15 cellular contexts compared by ENCODE assay signal in the genomic region with DNA sequence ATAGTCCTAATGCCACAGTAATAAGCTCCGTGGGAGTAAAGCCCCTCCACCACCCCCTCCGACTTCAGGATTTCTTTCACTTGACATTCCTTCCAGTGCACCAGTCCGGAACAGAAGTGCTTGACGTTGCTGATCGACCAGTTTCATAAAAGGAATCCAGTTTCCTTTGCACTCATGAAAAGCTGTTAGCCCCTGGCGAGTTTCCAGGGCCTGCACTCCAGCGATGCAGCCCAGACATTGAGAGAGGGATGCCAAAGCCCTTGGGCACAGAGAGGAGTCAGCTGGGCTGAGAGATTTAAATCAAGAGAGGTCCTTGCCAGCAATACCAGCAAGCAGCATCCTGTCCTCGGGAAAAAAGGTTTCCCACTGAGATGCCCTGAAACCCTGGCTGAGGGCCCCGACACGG.
DNase-seq lines count a peak whose midpoint lies in the region; ATAC-seq and TF ChIP-seq lines count a peak whose summit lies in the region.
"Had no signal": no experiment of that assay in that cellular context is flagged by ENCODE, and none has a peak within 500 bp of the region (broad histone marks: within the 10 kb centered on the region; RNA-seq: fewer than 3 reads in every experiment).

No MANE protein-coding gene starts in this region.

- H3K4me1 ChIP-seq in Caco-2 = no peaks in the 10 kb centered on the region

- no peaks in the 10 kb centered on the region; the same call in 1 of the 2 replicates for H3K27me3 ChIP-seq in Caco-2 (replicated peaks; ENCODE audit: control insufficient read depth, insufficient read depth, low read length)

- POLR2A ChIA-PET in Caco-2 (lab: Charles Lee) = no interaction called here
- POLR2A ChIA-PET in activated CD4-positive, alpha-beta memory T cell treated with anti-CD3 and anti-CD28 coated beads, Interleukin-2, amount 10 ng/mL, durations not matched to agents 7 days and 5 days (lab: Charles Lee) = no interaction called here

- CTCF ChIA-PET in Caco-2 (lab: Charles Lee) = no interaction called here
- CTCF ChIA-PET in activated CD4-positive, alpha-beta memory T cell treated with anti-CD3 and anti-CD28 coated beads, Interleukin-2, amount 10 ng/mL, durations not matched to agents 7 days and 5 days (lab: Charles Lee) = interaction anchor here (0.9 kb wide), 1 partner anchor 16 kb away, joined by 3 read pairs; no protein-coding TSS in a partner anchor

- 0 out of 2 replicates have a peak, but pooled peaks cover 4% of the 10 kb centered on the region for H3K9me3 ChIP-seq in Caco-2

- intact Hi-C loops in Caco-2 (cut with micrococcal nuclease; ENCODE audit: unreplicated experiment) = no loop called here

- no peaks in the 10 kb centered on the region for H3K27me3 Mint-ChIP-seq in Caco-2 (ENCODE audit: insufficient read depth, unreplicated experiment)
- peaks cover 12% of the 10 kb centered on the region for H3K27me3 Mint-ChIP-seq in activated CD4-positive, alpha-beta memory T cell treated with anti-CD3 and anti-CD28 coated beads, Interleukin-2, amount 10 ng/mL, durations not matched to agents 7 days and 5 days

- no peak overlapping the region for H3K27ac Mint-ChIP-seq in Caco-2 (ENCODE audit: unreplicated experiment)
- no peak overlapping the region for H3K27ac Mint-ChIP-seq in activated CD4-positive, alpha-beta memory T cell treated with anti-CD3 and anti-CD28 coated beads, Interleukin-2, amount 10 ng/mL, durations not matched to agents 7 days and 5 days
- H3K27ac Mint-ChIP-seq: CD14-positive monocyte; natural killer cell treated with Interleukin-12 subunit alpha and Interleukin-12 subunit beta and Interleukin-15 and Interleukin-18, amount 100 ng/mL, for 72 hours; T-helper 2 cell treated with Interferon-gamma antibody and Interleukin-4, amounts not matched to agents 5 μg/mL and 100 μg/mL, for 36 hours had no signal

- no peaks in the 10 kb centered on the region for H3K9me3 Mint-ChIP-seq in Caco-2 (ENCODE audit: unreplicated experiment)
- H3K9me3 Mint-ChIP-seq in activated CD4-positive, alpha-beta memory T cell treated with anti-CD3 and anti-CD28 coated beads, Interleukin-2, amount 10 ng/mL, durations not matched to agents 7 days and 5 days = no peaks in the 10 kb centered on the region
- H3K9me3 Mint-ChIP-seq: natural killer cell treated with Interleukin-12 subunit alpha and Interleukin-12 subunit beta and Interleukin-15 and Interleukin-18, amount 100 ng/mL, for 72 hours; T-helper 2 cell treated with Interferon-gamma antibody and Interleukin-4, amounts not matched to agents 5 μg/mL and 100 μg/mL, for 36 hours had no signal

- no peaks in the 10 kb centered on the region for H3K36me3 ChIP-seq in Caco-2 (ENCODE audit: control insufficient read depth, insufficient read depth, low read length)

- no peaks in the 10 kb centered on the region for H3K4me1 Mint-ChIP-seq in Caco-2 (ENCODE audit: low read depth, unreplicated experiment)
- peaks cover 3% of the 10 kb centered on the region for H3K4me1 Mint-ChIP-seq in activated CD4-positive, alpha-beta memory T cell treated with anti-CD3 and anti-CD28 coated beads, Interleukin-2, amount 10 ng/mL, durations not matched to agents 7 days and 5 days

- no peak for TF ChIP-seq CTCF in Caco-2 (IDR thresholded peaks at IDR 0.05; ENCODE audit: insufficient read depth in 1 of 2, low read depth in 1 of 2, low read length in 1 of 2, severe bottlenecking in 1 of 2, unreplicated experiment in 1 of 2)

- no peak overlapping the region for H3K4me3 Mint-ChIP-seq in Caco-2 (ENCODE audit: unreplicated experiment)
- no peak overlapping the region for H3K4me3 Mint-ChIP-seq in activated CD4-positive, alpha-beta memory T cell treated with anti-CD3 and anti-CD28 coated beads, Interleukin-2, amount 10 ng/mL, durations not matched to agents 7 days and 5 days
- H3K4me3 Mint-ChIP-seq: CD14-positive monocyte; natural killer cell treated with Interleukin-12 subunit alpha and Interleukin-12 subunit beta and Interleukin-15 and Interleukin-18, amount 100 ng/mL, for 72 hours; T-helper 2 cell treated with Interferon-gamma antibody and Interleukin-4, amounts not matched to agents 5 μg/mL and 100 μg/mL, for 36 hours had no signal

- no peaks in the 10 kb centered on the region for H3K36me3 Mint-ChIP-seq in Caco-2 (ENCODE audit: insufficient read depth, unreplicated experiment)
- no peaks in the 10 kb centered on the region for H3K36me3 Mint-ChIP-seq in activated CD4-positive, alpha-beta memory T cell treated with anti-CD3 and anti-CD28 coated beads, Interleukin-2, amount 10 ng/mL, durations not matched to agents 7 days and 5 days (ENCODE audit: low read depth)
- H3K36me3 Mint-ChIP-seq: CD14-positive monocyte; natural killer cell treated with Interleukin-12 subunit alpha and Interleukin-12 subunit beta and Interleukin-15 and Interleukin-18, amount 100 ng/mL, for 72 hours had no signal

- ATAC-seq in SK-N-SH treated with all-trans-retinoic acid at 6 μM for 48 hours (peak; percentile 16; the same call in 2 of the 3 replicates), GM19328 (IDR thresholded peaks at IDR 0.05; ENCODE audit: unreplicated experiment) (no peak)
- ATAC-seq: left lobe of liver; natural killer cell treated with Interleukin-12 subunit alpha and Interleukin-12 subunit beta and Interleukin-15 and Interleukin-18, amount 100 ng/mL, for 72 hours; Panc1; sciatic nerve had no signal

- DNase-seq in EL (peak; percentile 44), NCI-H1694 treated with DMSO at 0.1 percent for 48 hours (lab: John Stamatoyannopoulos, UW) (peak; percentile 38), medulla oblongata (ENCODE audit: extremely low spot score) (peak; percentile 10), Caco-2 (no peak)
- no peak for DNase-seq in activated CD4-positive, alpha-beta memory T cell treated with anti-CD3 and anti-CD28 coated beads, Interleukin-2, amount 10 ng/mL, durations not matched to agents 7 days and 5 days
- DNase-seq: activated CD4-positive, alpha-beta T cell treated with anti-CD3 and anti-CD28 coated beads, Interleukin-2, amount 50 U/mL, for 48 hours; activated gamma-delta T cell had no signal

- no peak overlapping the region for H3K4me3 ChIP-seq in Caco-2 (ENCODE audit: low read depth, low read length)

- BruUV-seq in Caco-2 (replicated peaks; lab: Mats Ljungman, UMichigan) = no TSS peak

TF ChIP-seq in SK-N-SH treated with all-trans-retinoic acid at 6 μM for 48 hours, 23 proteins besides CTCF, POLR2A, EP300 and RAD21 (continues in another document):
- TF ChIP-seq CREB5 (CRISPR knock-in tag; IDR thresholded peaks at IDR 0.05; ENCODE audit: low read depth) (no peak), ZNF70 (CRISPR knock-in tag; IDR thresholded peaks at IDR 0.05) (no peak), BACH2 (CRISPR knock-in tag; IDR thresholded peaks at IDR 0.05; ENCODE audit: borderline replicate concordance) (no peak), PPARA (CRISPR knock-in tag; IDR thresholded peaks at IDR 0.05; ENCODE audit: borderline replicate concordance) (no peak), OSR1 (CRISPR knock-in tag; IDR thresholded peaks at IDR 0.05) (no peak), ZFP3 (CRISPR knock-in tag; IDR thresholded peaks at IDR 0.05) (no peak)
- TF ChIP-seq, protein P1, sequence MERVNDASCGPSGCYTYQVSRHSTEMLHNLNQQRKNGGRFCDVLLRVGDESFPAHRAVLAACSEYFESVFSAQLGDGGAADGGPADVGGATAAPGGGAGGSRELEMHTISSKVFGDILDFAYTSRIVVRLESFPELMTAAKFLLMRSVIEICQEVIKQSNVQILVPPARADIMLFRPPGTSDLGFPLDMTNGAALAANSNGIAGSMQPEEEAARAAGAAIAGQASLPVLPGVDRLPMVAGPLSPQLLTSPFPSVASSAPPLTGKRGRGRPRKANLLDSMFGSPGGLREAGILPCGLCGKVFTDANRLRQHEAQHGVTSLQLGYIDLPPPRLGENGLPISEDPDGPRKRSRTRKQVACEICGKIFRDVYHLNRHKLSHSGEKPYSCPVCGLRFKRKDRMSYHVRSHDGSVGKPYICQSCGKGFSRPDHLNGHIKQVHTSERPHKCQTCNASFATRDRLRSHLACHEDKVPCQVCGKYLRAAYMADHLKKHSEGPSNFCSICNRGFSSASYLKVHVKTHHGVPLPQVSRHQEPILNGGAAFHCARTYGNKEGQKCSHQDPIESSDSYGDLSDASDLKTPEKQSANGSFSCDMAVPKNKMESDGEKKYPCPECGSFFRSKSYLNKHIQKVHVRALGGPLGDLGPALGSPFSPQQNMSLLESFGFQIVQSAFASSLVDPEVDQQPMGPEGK (CRISPR knock-in tag; IDR thresholded peaks at IDR 0.05; ENCODE audit: borderline replicate concordance) = no peak
- TF ChIP-seq, protein P2, sequence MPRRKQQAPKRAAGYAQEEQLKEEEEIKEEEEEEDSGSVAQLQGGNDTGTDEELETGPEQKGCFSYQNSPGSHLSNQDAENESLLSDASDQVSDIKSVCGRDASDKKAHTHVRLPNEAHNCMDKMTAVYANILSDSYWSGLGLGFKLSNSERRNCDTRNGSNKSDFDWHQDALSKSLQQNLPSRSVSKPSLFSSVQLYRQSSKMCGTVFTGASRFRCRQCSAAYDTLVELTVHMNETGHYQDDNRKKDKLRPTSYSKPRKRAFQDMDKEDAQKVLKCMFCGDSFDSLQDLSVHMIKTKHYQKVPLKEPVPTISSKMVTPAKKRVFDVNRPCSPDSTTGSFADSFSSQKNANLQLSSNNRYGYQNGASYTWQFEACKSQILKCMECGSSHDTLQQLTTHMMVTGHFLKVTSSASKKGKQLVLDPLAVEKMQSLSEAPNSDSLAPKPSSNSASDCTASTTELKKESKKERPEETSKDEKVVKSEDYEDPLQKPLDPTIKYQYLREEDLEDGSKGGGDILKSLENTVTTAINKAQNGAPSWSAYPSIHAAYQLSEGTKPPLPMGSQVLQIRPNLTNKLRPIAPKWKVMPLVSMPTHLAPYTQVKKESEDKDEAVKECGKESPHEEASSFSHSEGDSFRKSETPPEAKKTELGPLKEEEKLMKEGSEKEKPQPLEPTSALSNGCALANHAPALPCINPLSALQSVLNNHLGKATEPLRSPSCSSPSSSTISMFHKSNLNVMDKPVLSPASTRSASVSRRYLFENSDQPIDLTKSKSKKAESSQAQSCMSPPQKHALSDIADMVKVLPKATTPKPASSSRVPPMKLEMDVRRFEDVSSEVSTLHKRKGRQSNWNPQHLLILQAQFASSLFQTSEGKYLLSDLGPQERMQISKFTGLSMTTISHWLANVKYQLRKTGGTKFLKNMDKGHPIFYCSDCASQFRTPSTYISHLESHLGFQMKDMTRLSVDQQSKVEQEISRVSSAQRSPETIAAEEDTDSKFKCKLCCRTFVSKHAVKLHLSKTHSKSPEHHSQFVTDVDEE (CRISPR knock-in tag; IDR thresholded peaks at IDR 0.05) = no peak

Comparison
In these comparisons a context has a peak if more than half of its experiments do, and no peak if none do; other contexts are left out.
1. DNase-seq: peak in EL (single experiment), NCI-H1694 treated with DMSO at 0.1 percent for 48 hours (single experiment) and medulla oblongata (single experiment); none in Caco-2 (0 of 2) and activated CD4-positive, alpha-beta memory T cell treated with anti-CD3 and anti-CD28 coated beads, Interleukin-2, amount 10 ng/mL, durations not matched to agents 7 days and 5 days (single experiment).